In genomic region chr2:30965085-30965484, GRCh38 we compare ENCODE assay signal across 28 cellular contexts.
"Had no signal": no experiment of that assay in that cellular context is flagged by ENCODE, and none has a peak within 500 bp of the region (broad histone marks: within the 10 kb centered on the region; RNA-seq: fewer than 3 reads in every experiment).

No MANE protein-coding gene starts in this region.

- H3K36me3 ChIP-seq: brain microvascular endothelial cell, WERI-Rb-1 had no signal

- H3K4me3 ChIP-seq: coronary artery, dorsolateral prefrontal cortex had no signal

- ATAC-seq: activated CD4-positive, CD25-positive, alpha-beta regulatory T cell treated with anti-CD3 and anti-CD28 coated beads, Interleukin-2, amount 50 U/mL, for 24 hours; activated CD8-positive, alpha-beta T cell treated with anti-CD3 and anti-CD28 coated beads for 36 hours; activated T-cell treated with anti-CD3 and anti-CD28 coated beads, Interleukin-2, amount 50 U/mL, for 4 hours; activated T-helper 17 cell treated with anti-CD3 and anti-CD28 coated beads, Interleukin-2, amount 50 U/mL, for 72 hours; esophagus mucosa; T-helper 17 cell had no signal

- FAIRE-seq: astrocyte, frontal cortex had no signal

- H3K27me3 ChIP-seq: brain microvascular endothelial cell had no signal

- H3K27ac ChIP-seq: brain microvascular endothelial cell, coronary artery, dorsolateral prefrontal cortex, WERI-Rb-1 had no signal

- DNase-seq: activated B cell treated with CpG ODN at 0.5 μM for 24 hours; activated CD4-positive, alpha-beta T cell treated with anti-CD3 and anti-CD28 coated beads for 48 hours; activated CD4-positive, alpha-beta T cell treated with anti-CD3 and anti-CD28 coated beads, Interleukin-2, amount 50 U/mL, for 1 hour; activated CD4-positive, alpha-beta T cell treated with anti-CD3 and anti-CD28 coated beads, Interleukin-2, amount 50 U/mL, for 48 hours; activated CD8-positive, alpha-beta memory T cell treated with anti-CD3 and anti-CD28 coated beads for 24 hours; activated CD8-positive, alpha-beta T cell treated with anti-CD3 and anti-CD28 coated beads for 36 hours; activated effector memory CD4-positive, alpha-beta T cell treated with Interleukin-2 at 50 U/mL for 16 hours; activated gamma-delta T cell treated with Interleukin-2 at 50 U/mL for 16 hours; activated naive CD4-positive, alpha-beta T cell treated with anti-CD3 and anti-CD28 coated beads, Interleukin-2, amount 50 U/mL, for 16 hours; activated naive CD4-positive, alpha-beta T cell treated with Interleukin-2 at 50 U/mL for 16 hours; activated T-cell treated with anti-CD3 and anti-CD28 coated beads, Interleukin-2, amount 50 U/mL, for 4 hours; amniotic stem cell; anterior cingulate cortex; brain microvascular endothelial cell; dorsolateral prefrontal cortex; effector memory CD4-positive, alpha-beta T cell; endodermal cell; foreskin fibroblast; head of caudate nucleus; T-helper 17 cell; T1000; WERI-Rb-1 had no signal
